In genomic region chr5:56839062-56839461, GRCh38 we compare ENCODE assay signal across 1 cellular context.
TF ChIP-seq lines count a peak whose summit lies in the region.

No MANE protein-coding gene starts in this region.

TF ChIP-seq in WTC11, 78 proteins besides CTCF, POLR2A, EP300 and RAD21 (continued from another document):
- TF ChIP-seq FOXP1 (CRISPR knock-in tag; IDR thresholded peaks at IDR 0.05; ENCODE audit: borderline replicate concordance) (no peak), ZNF416 (CRISPR knock-in tag; IDR thresholded peaks at IDR 0.05) (no peak), TEAD1 (CRISPR knock-in tag; IDR thresholded peaks at IDR 0.05) (no peak), MXD4 (CRISPR knock-in tag; IDR thresholded peaks at IDR 0.05; ENCODE audit: borderline replicate concordance) (no peak), NR2C2 (CRISPR knock-in tag; IDR thresholded peaks at IDR 0.05) (no peak), USF1 (CRISPR knock-in tag; IDR thresholded peaks at IDR 0.05) (no peak), OVOL2 (CRISPR knock-in tag; IDR thresholded peaks at IDR 0.05; ENCODE audit: borderline replicate concordance) (no peak), NFYB (CRISPR knock-in tag; conservative IDR thresholded peaks at IDR 0.05; ENCODE audit: low read depth) (no peak), ATF6 (CRISPR knock-in tag; IDR thresholded peaks at IDR 0.05) (no peak), CREM (CRISPR knock-in tag; IDR thresholded peaks at IDR 0.05) (no peak)
- TF ChIP-seq, protein P1, sequence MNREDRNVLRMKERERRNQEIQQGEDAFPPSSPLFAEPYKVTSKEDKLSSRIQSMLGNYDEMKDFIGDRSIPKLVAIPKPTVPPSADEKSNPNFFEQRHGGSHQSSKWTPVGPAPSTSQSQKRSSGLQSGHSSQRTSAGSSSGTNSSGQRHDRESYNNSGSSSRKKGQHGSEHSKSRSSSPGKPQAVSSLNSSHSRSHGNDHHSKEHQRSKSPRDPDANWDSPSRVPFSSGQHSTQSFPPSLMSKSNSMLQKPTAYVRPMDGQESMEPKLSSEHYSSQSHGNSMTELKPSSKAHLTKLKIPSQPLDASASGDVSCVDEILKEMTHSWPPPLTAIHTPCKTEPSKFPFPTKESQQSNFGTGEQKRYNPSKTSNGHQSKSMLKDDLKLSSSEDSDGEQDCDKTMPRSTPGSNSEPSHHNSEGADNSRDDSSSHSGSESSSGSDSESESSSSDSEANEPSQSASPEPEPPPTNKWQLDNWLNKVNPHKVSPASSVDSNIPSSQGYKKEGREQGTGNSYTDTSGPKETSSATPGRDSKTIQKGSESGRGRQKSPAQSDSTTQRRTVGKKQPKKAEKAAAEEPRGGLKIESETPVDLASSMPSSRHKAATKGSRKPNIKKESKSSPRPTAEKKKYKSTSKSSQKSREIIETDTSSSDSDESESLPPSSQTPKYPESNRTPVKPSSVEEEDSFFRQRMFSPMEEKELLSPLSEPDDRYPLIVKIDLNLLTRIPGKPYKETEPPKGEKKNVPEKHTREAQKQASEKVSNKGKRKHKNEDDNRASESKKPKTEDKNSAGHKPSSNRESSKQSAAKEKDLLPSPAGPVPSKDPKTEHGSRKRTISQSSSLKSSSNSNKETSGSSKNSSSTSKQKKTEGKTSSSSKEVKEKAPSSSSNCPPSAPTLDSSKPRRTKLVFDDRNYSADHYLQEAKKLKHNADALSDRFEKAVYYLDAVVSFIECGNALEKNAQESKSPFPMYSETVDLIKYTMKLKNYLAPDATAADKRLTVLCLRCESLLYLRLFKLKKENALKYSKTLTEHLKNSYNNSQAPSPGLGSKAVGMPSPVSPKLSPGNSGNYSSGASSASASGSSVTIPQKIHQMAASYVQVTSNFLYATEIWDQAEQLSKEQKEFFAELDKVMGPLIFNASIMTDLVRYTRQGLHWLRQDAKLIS (CRISPR knock-in tag; IDR thresholded peaks at IDR 0.05; ENCODE audit: borderline replicate concordance): no peak
- TF ChIP-seq, protein P2, sequence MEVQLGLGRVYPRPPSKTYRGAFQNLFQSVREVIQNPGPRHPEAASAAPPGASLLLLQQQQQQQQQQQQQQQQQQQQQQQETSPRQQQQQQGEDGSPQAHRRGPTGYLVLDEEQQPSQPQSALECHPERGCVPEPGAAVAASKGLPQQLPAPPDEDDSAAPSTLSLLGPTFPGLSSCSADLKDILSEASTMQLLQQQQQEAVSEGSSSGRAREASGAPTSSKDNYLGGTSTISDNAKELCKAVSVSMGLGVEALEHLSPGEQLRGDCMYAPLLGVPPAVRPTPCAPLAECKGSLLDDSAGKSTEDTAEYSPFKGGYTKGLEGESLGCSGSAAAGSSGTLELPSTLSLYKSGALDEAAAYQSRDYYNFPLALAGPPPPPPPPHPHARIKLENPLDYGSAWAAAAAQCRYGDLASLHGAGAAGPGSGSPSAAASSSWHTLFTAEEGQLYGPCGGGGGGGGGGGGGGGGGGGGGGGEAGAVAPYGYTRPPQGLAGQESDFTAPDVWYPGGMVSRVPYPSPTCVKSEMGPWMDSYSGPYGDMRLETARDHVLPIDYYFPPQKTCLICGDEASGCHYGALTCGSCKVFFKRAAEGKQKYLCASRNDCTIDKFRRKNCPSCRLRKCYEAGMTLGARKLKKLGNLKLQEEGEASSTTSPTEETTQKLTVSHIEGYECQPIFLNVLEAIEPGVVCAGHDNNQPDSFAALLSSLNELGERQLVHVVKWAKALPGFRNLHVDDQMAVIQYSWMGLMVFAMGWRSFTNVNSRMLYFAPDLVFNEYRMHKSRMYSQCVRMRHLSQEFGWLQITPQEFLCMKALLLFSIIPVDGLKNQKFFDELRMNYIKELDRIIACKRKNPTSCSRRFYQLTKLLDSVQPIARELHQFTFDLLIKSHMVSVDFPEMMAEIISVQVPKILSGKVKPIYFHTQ (CRISPR knock-in tag; IDR thresholded peaks at IDR 0.05): no peak
TF ChIP-seq in WTC11: peak in this region for 0.
